In the genomic region with DNA sequence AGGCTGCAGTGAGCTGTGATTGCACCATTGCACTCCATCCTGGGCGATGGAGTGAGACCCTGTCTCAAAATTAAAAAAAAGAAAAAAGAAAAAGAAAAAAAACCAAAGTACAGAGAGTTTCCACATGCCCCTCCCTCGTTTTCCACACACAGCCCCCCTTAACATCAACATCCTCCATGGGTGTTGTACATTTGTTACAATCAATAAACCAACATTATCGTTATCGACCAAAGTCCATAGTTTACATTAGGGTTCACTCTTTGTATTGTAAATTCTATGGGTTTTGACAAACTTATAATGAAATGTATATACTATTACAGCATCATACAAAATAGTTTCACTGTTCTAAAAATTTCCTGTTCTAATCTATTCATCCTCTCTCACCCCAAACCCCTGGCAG, we compare ENCODE assay signal across 12 cellular contexts. TPM values are rescaled to one million over a fixed set of nuclear protein-coding genes. Genes with fewer than 3 reads are reported as not detected.
"Had no signal": no experiment of that assay in that cellular context is flagged by ENCODE, and none has a peak within 500 bp of the region (broad histone marks: within the 10 kb centered on the region; RNA-seq: fewer than 3 reads in every experiment).

No MANE protein-coding gene starts in this region.

- H3K4me3 ChIP-seq: GM23248, GM23338, HAP-1 had no signal

- H3K36me3 ChIP-seq: HAP-1 had no signal

- H3K9ac ChIP-seq: GM23248 had no signal

- H3K4me2 ChIP-seq: GM23338 had no signal

- FAIRE-seq: H1, H54 had no signal

- ATAC-seq: GM23338, HCT116 had no signal

- H3K9me3 ChIP-seq: HAP-1 had no signal

- DNase-seq: GM23248, GOT3, H7, H9, HCEC 1CT, HFFc6 had no signal

- H2AFZ ChIP-seq: GM23248, GM23338 had no signal

- H3K4me1 ChIP-seq: HAP-1 had no signal

- H3K27ac ChIP-seq: GM23248 had no signal

RNA-seq across cellular contexts. Expression of gene HCRTR1, which starts 57.1 kb away (rescaled TPM):
- total RNA-seq: GM23248, H4, H7, H9, HFFc6 had no signal
- polyA plus RNA-seq: GM23248 had no signal
